ENCODE assay signal across 12 cellular contexts in the genomic region with DNA sequence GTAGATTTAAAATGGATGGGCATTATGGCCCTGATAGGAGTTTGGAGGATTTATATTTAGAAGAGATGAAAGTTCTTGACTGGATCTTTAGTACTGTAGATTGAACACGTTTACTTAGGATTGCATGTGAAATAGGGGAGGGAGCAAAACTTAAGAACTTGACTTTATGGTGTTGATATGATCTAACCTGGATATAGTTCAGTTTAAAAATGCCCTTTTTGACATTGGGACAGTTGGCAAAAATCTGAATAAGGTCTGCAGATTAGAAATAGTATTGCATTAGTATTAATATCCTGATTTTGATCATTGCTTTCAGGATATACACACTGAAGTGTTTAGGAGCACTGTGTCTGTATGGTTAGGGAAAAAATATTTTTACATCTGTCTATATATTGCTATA. TPM values are rescaled to one million over a fixed set of nuclear protein-coding genes. Genes with fewer than 3 reads are reported as not detected.
DNase-seq lines count a peak whose midpoint lies in the region; ATAC-seq and TF ChIP-seq lines count a peak whose summit lies in the region.
"Had no signal": no experiment of that assay in that cellular context is flagged by ENCODE, and none has a peak within 500 bp of the region (broad histone marks: within the 10 kb centered on the region; RNA-seq: fewer than 3 reads in every experiment).

No MANE protein-coding gene starts in this region.

- no peak overlapping the region for H3K56ac ChIP-seq in IMR-90 (ENCODE audit: extremely low read depth, insufficient read depth, low read length)

- no peak overlapping the region for H2BK15ac ChIP-seq in IMR-90 (ENCODE audit: low read depth, low read length)

- H4K8ac ChIP-seq in IMR-90 (ENCODE audit: low read depth in 2 of 2, low read length in 2 of 2) = no peak overlapping the region

- H3K9ac ChIP-seq in IMR-90 (ENCODE audit: low read depth, low read length) (no peak overlapping the region), adipocyte (ENCODE audit: low read length) (peak overlapping the region; percentile 25)

- H2AK5ac ChIP-seq in IMR-90 (ENCODE audit: low read depth, low read length) = no peak overlapping the region

- no peak overlapping the region for H2BK20ac ChIP-seq in IMR-90 (ENCODE audit: low read depth, low read length)

- in situ Hi-C loops in IMR-90 (cut with MboI; ENCODE audit: low sequenced_read_pairs) = no loop called here

- H3K4me3 ChIP-seq in IMR-90 (ENCODE audit: insufficient read depth, low read depth, low read length) (no peak overlapping the region), adipocyte (ENCODE audit: low read length) (no peak overlapping the region)
- H3K4me3 ChIP-seq: esophagus muscularis mucosa, sigmoid colon, thoracic aorta had no signal

- TF ChIP-seq RAD21 in IMR-90 (IDR thresholded peaks at IDR 0.05; ENCODE audit: low read length) = no peak

- dilution Hi-C loops in IMR-90 (cut with HindIII; ENCODE audit: low sequenced_read_pairs, unreplicated experiment) = no loop called here

- H3K14ac ChIP-seq in IMR-90 (replicated peaks; ENCODE audit: low read depth, low read length) = 0 out of 2 replicates have a peak overlapping the region, but pooled peaks have one; percentile 19

- no peak overlapping the region for H3K27ac ChIP-seq in IMR-90 (ENCODE audit: insufficient read depth, low read length)
- H3K27ac ChIP-seq: brain microvascular endothelial cell, thoracic aorta had no signal

- H4K20me1 ChIP-seq in IMR-90 (ENCODE audit: insufficient read depth, low read length) = peaks cover 91% of the 10 kb centered on the region

- H3K79me1 ChIP-seq in IMR-90 (ENCODE audit: low read depth in 1 of 2, low read length in 2 of 2) = peaks cover under 1 to 56% of the 10 kb centered on the region in 2 experiments; a peak in 2 of 4 replicates

- H2AFZ ChIP-seq in IMR-90 (replicated peaks; ENCODE audit: low read length, poor library complexity) = no peak overlapping the region

- H3K9me3 Mint-ChIP-seq in T-helper 1 cell treated with Interleukin-12 subunit alpha and Interleukin-12 subunit beta and Interleukin-4 antibody, amounts not matched to agents 30 μg/mL and 1 μg/mL, for 36 hours = no peaks in the 10 kb centered on the region
- H3K9me3 Mint-ChIP-seq in natural killer cell treated with Interleukin-12 subunit alpha and Interleukin-12 subunit beta and Interleukin-15 and Interleukin-18, amount 100 ng/mL, for 72 hours = no peaks in the 10 kb centered on the region

- peak overlapping the region; percentile 67; the same call in 1 of the 2 replicates for H3K23ac ChIP-seq in IMR-90 (ENCODE audit: low read depth, low read length)

- no peak for TF ChIP-seq POLR2A in IMR-90 (IDR thresholded peaks at IDR 0.05; ENCODE audit: low read depth, low read length)

- no peak overlapping the region for H4K5ac ChIP-seq in IMR-90 (ENCODE audit: low read depth, low read length)

- H3K4me3 Mint-ChIP-seq in T-helper 1 cell treated with Interleukin-12 subunit alpha and Interleukin-12 subunit beta and Interleukin-4 antibody, amounts not matched to agents 30 μg/mL and 1 μg/mL, for 36 hours = peak overlapping the region; percentile 52
- peak overlapping the region; percentile 52 for H3K4me3 Mint-ChIP-seq in natural killer cell treated with Interleukin-12 subunit alpha and Interleukin-12 subunit beta and Interleukin-15 and Interleukin-18, amount 100 ng/mL, for 72 hours

- CTCF ChIA-PET in IMR-90 (lab: Yijun Ruan, JAX) = interaction anchor here (0.9 kb wide), 1 partner anchor 10 kb away, joined by 3 read pairs; the partner anchor contains the start of gene TMBIM6

- no peaks in the 10 kb centered on the region for H3K27me3 Mint-ChIP-seq in T-helper 1 cell treated with Interleukin-12 subunit alpha and Interleukin-12 subunit beta and Interleukin-4 antibody, amounts not matched to agents 30 μg/mL and 1 μg/mL, for 36 hours (ENCODE audit: low read depth)
- no peaks in the 10 kb centered on the region for H3K27me3 Mint-ChIP-seq in natural killer cell treated with Interleukin-12 subunit alpha and Interleukin-12 subunit beta and Interleukin-15 and Interleukin-18, amount 100 ng/mL, for 72 hours

- H3K36me3 ChIP-seq in IMR-90 (ENCODE audit: control insufficient read depth, insufficient read depth, low read length) (peaks cover 20% of the 10 kb centered on the region), adipocyte (ENCODE audit: control insufficient read depth, insufficient read depth, low read length, severe bottlenecking) (peaks cover 47% of the 10 kb centered on the region)

- DNase-seq in T-helper 1 cell (no peak), IMR-90 (no peak), adipocyte (ENCODE audit: low read depth) (no peak), kidney glomerular epithelial cell (lab: John Stamatoyannopoulos, UW) (no peak), GF-D8 (lab: John Stamatoyannopoulos, UW) (no peak), AML-193 (lab: John Stamatoyannopoulos, UW) (no peak)
- DNase-seq in natural killer cell treated with Interleukin-12 subunit alpha and Interleukin-12 subunit beta and Interleukin-15 and Interleukin-18, amount 100 ng/mL, for 72 hours (ENCODE audit: low spot score) = no peak
- DNase-seq: sigmoid colon had no signal

- BruUV-seq in IMR-90 (replicated peaks; lab: Mats Ljungman, UMichigan) = no TSS peak

- peaks cover 17% of the 10 kb centered on the region for H3K4me1 ChIP-seq in IMR-90 (ENCODE audit: control insufficient read depth, insufficient read depth, low read length)
- H3K4me1 ChIP-seq in adipocyte (ENCODE audit: control insufficient read depth, insufficient read depth, low read length) = peaks cover 38% of the 10 kb centered on the region

- no peaks in the 10 kb centered on the region for H3K27me3 ChIP-seq in IMR-90 (ENCODE audit: control insufficient read depth, insufficient read depth, low read length)
- no peaks in the 10 kb centered on the region for H3K27me3 ChIP-seq in adipocyte (replicated peaks; ENCODE audit: control insufficient read depth, insufficient read depth, low read length)
- H3K27me3 ChIP-seq: brain microvascular endothelial cell, esophagus muscularis mucosa, sigmoid colon had no signal

- no peak overlapping the region for H2BK5ac ChIP-seq in IMR-90 (ENCODE audit: low read depth, low read length, poor library complexity, severe bottlenecking)

- no CpG with 5 or more reads among the region's 1 CpG for WGBS in IMR-90 (ENCODE audit: extremely low coverage in 2 of 2, insufficient read length in 1 of 2), 2 experiments

- POLR2A ChIA-PET in IMR-90 (lab: Charles Lee; ENCODE audit: unreplicated experiment) = no interaction called here

- no peak overlapping the region for H2BK120ac ChIP-seq in IMR-90 (ENCODE audit: low read depth, low read length)

- ATAC-seq in IMR-90 (ENCODE audit: low read depth) = no peak
- ATAC-seq in natural killer cell treated with Interleukin-12 subunit alpha and Interleukin-12 subunit beta and Interleukin-15 and Interleukin-18, amount 100 ng/mL, for 72 hours = no peak

- peaks cover 39% of the 10 kb centered on the region for H3K36me3 Mint-ChIP-seq in T-helper 1 cell treated with Interleukin-12 subunit alpha and Interleukin-12 subunit beta and Interleukin-4 antibody, amounts not matched to agents 30 μg/mL and 1 μg/mL, for 36 hours (ENCODE audit: low read depth)
- H3K36me3 Mint-ChIP-seq in natural killer cell treated with Interleukin-12 subunit alpha and Interleukin-12 subunit beta and Interleukin-15 and Interleukin-18, amount 100 ng/mL, for 72 hours = peaks cover 8% of the 10 kb centered on the region

- intact Hi-C loops in IMR-90 (cut with micrococcal nuclease) = no loop called here

- peak overlapping the region; percentile 83 for H3K27ac Mint-ChIP-seq in T-helper 1 cell treated with Interleukin-12 subunit alpha and Interleukin-12 subunit beta and Interleukin-4 antibody, amounts not matched to agents 30 μg/mL and 1 μg/mL, for 36 hours
- H3K27ac Mint-ChIP-seq in natural killer cell treated with Interleukin-12 subunit alpha and Interleukin-12 subunit beta and Interleukin-15 and Interleukin-18, amount 100 ng/mL, for 72 hours = peak overlapping the region; percentile 69 to 87

- TF ChIP-seq CTCF in IMR-90 (conservative IDR thresholded peaks at IDR 0.05; ENCODE audit: low read depth, low read length) = no peak

- H3K4ac ChIP-seq in IMR-90 (ENCODE audit: low read depth, low read length) = peak overlapping the region; percentile 1; the same call in 1 of the 2 replicates

- no peak overlapping the region for H2AK9ac ChIP-seq in IMR-90 (replicated peaks; ENCODE audit: low read depth, low read length, poor library complexity)

- H3K4me1 Mint-ChIP-seq in T-helper 1 cell treated with Interleukin-12 subunit alpha and Interleukin-12 subunit beta and Interleukin-4 antibody, amounts not matched to agents 30 μg/mL and 1 μg/mL, for 36 hours (ENCODE audit: low read depth) = peaks cover 50% of the 10 kb centered on the region
- H3K4me1 Mint-ChIP-seq in natural killer cell treated with Interleukin-12 subunit alpha and Interleukin-12 subunit beta and Interleukin-15 and Interleukin-18, amount 100 ng/mL, for 72 hours (ENCODE audit: low read depth in 2 of 2) = peaks cover 49 to 56% of the 10 kb centered on the region in 2 donors

- no peak overlapping the region for H4K91ac ChIP-seq in IMR-90 (ENCODE audit: insufficient read depth, low read depth, low read length)

- no peak overlapping the region for H3K18ac ChIP-seq in IMR-90 (ENCODE audit: low read depth, low read length)

- peaks cover 22% of the 10 kb centered on the region for H3K9me1 ChIP-seq in IMR-90 (ENCODE audit: insufficient read depth, low read length)

- H3K4me2 ChIP-seq in IMR-90 (ENCODE audit: low read depth, low read length) = no peak overlapping the region

- no peaks in the 10 kb centered on the region for H3K9me3 ChIP-seq in IMR-90 (ENCODE audit: control insufficient read depth, insufficient read depth, low read length)
- H3K9me3 ChIP-seq in adipocyte (ENCODE audit: control insufficient read depth, low read length) = no peaks in the 10 kb centered on the region
- H3K9me3 ChIP-seq: esophagus muscularis mucosa, sigmoid colon, thoracic aorta had no signal

RNA-seq across cellular contexts. Expression of gene TMBIM6, which starts 9.6 kb away (rescaled TPM):
- 255 and 369 TPM in 2 replicates for total RNA-seq in IMR-90 (2012; rRNA removed)
- 267 and 285 TPM in 2 replicates for polyA plus RNA-seq in IMR-90 (2012; rRNA removed)
- 145 and 287 TPM in 2 replicates for polyA plus RNA-seq in IMR-90 (2012; cell fraction: cytosol; rRNA removed)
- polyA plus RNA-seq in IMR-90 (2012; cell fraction: nucleus; rRNA removed; ENCODE audit: low replicate concordance) = 57.9 and 235 TPM in 2 replicates
- 100 to 1,000 TPM; 357 to 452 TPM for total RNA-seq in natural killer cell treated with Interleukin-12 subunit alpha and Interleukin-12 subunit beta and Interleukin-15 and Interleukin-18, amount 100 ng/mL, for 72 hours

RNA-seq across cellular contexts. Expression of gene FMNL3, which starts 43.8 kb away (rescaled TPM):
- 34.4 and 36.4 TPM in 2 replicates for total RNA-seq in IMR-90 (2012; rRNA removed)
- polyA plus RNA-seq in IMR-90 (2012; rRNA removed) = 13.2 and 16.3 TPM in 2 replicates
- 7.6 TPM in 2 replicates for polyA plus RNA-seq in IMR-90 (2012; cell fraction: cytosol; rRNA removed)
- polyA plus RNA-seq in IMR-90 (2012; cell fraction: nucleus; rRNA removed; ENCODE audit: low replicate concordance) = 23.2 and 32.5 TPM in 2 replicates
- 100 to 1,000 TPM in 1 of 2 donors, 10 to 100 TPM in 1; 86.9 to 123 TPM for total RNA-seq in natural killer cell treated with Interleukin-12 subunit alpha and Interleukin-12 subunit beta and Interleukin-15 and Interleukin-18, amount 100 ng/mL, for 72 hours
